Comparison of ENCODE assay signal across 1 cellular context in genomic region chr16:72110662-72111615, GRCh38.
TF ChIP-seq lines count a peak whose summit lies in the region.

No MANE protein-coding gene starts in this region.

TF ChIP-seq in GM12878, 131 proteins besides CTCF, POLR2A, EP300 and RAD21:
- TF ChIP-seq, protein P1, sequence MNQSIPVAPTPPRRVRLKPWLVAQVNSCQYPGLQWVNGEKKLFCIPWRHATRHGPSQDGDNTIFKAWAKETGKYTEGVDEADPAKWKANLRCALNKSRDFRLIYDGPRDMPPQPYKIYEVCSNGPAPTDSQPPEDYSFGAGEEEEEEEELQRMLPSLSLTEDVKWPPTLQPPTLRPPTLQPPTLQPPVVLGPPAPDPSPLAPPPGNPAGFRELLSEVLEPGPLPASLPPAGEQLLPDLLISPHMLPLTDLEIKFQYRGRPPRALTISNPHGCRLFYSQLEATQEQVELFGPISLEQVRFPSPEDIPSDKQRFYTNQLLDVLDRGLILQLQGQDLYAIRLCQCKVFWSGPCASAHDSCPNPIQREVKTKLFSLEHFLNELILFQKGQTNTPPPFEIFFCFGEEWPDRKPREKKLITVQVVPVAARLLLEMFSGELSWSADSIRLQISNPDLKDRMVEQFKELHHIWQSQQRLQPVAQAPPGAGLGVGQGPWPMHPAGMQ (IDR thresholded peaks at IDR 0.05; ENCODE audit: borderline replicate concordance) = no peak
- TF ChIP-seq PML (IDR thresholded peaks at IDR 0.05; ENCODE audit: low read length) (no peak), NR2C1 (IDR thresholded peaks at IDR 0.05) (no peak), SUPT20H (IDR thresholded peaks at IDR 0.05; ENCODE audit: borderline replicate concordance, control insufficient read depth, low read depth, low read length) (no peak), ZBTB4 (CRISPR knock-in tag; IDR thresholded peaks at IDR 0.05) (no peak), MYB (IDR thresholded peaks at IDR 0.05; ENCODE audit: borderline replicate concordance, low read depth, low read length) (no peak), GABPA (IDR thresholded peaks at IDR 0.05; ENCODE audit: low read depth) (no peak), ASH2L (IDR thresholded peaks at IDR 0.05; ENCODE audit: borderline replicate concordance, low read depth) (no peak), ATF7 (IDR thresholded peaks at IDR 0.05; ENCODE audit: low read depth) (no peak), TAF1 (IDR thresholded peaks at IDR 0.05; ENCODE audit: borderline replicate concordance, low read depth, low read length) (no peak), CREB1 (IDR thresholded peaks at IDR 0.05; ENCODE audit: low read depth) (no peak), HDGF (IDR thresholded peaks at IDR 0.05) (no peak)
- TF ChIP-seq, protein P2, sequence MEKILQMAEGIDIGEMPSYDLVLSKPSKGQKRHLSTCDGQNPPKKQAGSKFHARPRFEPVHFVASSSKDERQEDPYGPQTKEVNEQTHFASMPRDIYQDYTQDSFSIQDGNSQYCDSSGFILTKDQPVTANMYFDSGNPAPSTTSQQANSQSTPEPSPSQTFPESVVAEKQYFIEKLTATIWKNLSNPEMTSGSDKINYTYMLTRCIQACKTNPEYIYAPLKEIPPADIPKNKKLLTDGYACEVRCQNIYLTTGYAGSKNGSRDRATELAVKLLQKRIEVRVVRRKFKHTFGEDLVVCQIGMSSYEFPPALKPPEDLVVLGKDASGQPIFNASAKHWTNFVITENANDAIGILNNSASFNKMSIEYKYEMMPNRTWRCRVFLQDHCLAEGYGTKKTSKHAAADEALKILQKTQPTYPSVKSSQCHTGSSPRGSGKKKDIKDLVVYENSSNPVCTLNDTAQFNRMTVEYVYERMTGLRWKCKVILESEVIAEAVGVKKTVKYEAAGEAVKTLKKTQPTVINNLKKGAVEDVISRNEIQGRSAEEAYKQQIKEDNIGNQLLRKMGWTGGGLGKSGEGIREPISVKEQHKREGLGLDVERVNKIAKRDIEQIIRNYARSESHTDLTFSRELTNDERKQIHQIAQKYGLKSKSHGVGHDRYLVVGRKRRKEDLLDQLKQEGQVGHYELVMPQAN (conservative IDR thresholded peaks at IDR 0.05) = no peak
- TF ChIP-seq, protein P3, sequence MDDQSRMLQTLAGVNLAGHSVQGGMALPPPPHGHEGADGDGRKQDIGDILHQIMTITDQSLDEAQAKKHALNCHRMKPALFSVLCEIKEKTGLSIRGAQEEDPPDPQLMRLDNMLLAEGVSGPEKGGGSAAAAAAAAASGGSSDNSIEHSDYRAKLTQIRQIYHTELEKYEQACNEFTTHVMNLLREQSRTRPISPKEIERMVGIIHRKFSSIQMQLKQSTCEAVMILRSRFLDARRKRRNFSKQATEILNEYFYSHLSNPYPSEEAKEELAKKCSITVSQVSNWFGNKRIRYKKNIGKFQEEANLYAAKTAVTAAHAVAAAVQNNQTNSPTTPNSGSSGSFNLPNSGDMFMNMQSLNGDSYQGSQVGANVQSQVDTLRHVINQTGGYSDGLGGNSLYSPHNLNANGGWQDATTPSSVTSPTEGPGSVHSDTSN (IDR thresholded peaks at IDR 0.05; ENCODE audit: insufficient replicate concordance, low read depth, low read length) = no peak
- TF ChIP-seq, protein P4, sequence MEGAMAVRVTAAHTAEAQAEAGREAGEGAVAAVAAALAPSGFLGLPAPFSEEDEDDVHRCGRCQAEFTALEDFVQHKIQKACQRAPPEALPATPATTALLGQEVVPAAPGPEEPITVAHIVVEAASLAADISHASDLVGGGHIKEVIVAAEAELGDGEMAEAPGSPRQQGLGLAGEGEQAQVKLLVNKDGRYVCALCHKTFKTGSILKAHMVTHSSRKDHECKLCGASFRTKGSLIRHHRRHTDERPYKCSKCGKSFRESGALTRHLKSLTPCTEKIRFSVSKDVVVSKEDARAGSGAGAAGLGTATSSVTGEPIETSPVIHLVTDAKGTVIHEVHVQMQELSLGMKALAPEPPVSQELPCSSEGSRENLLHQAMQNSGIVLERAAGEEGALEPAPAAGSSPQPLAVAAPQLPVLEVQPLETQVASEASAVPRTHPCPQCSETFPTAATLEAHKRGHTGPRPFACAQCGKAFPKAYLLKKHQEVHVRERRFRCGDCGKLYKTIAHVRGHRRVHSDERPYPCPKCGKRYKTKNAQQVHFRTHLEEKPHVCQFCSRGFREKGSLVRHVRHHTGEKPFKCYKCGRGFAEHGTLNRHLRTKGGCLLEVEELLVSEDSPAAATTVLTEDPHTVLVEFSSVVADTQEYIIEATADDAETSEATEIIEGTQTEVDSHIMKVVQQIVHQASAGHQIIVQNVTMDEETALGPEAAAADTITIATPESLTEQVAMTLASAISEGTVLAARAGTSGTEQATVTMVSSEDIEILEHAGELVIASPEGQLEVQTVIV (IDR thresholded peaks at IDR 0.05; ENCODE audit: borderline replicate concordance, partially characterized antibody) = no peak
